ENCODE assay signal across 12 cellular contexts in genomic region chr6:134249759-134250602, GRCh38.
A peak's percentile ranks its signal among the peaks of the same experiment; 100 is the strongest.
DNase-seq lines count a peak whose midpoint lies in the region; ATAC-seq, FAIRE-seq and TF ChIP-seq lines count a peak whose summit lies in the region.
"Had no signal": no experiment of that assay in that cellular context is flagged by ENCODE, and none has a peak within 500 bp of the region (broad histone marks: within the 10 kb centered on the region; RNA-seq: fewer than 3 reads in every experiment).

No MANE protein-coding gene starts in this region.

- H3K27me3 ChIP-seq in Caco-2 (replicated peaks; ENCODE audit: control insufficient read depth, insufficient read depth, low read length) (no peaks in the 10 kb centered on the region), ovary (no peaks in the 10 kb centered on the region)
- H3K27me3 ChIP-seq: ascending aorta, heart right ventricle had no signal

- H3K27ac Mint-ChIP-seq in Caco-2 (ENCODE audit: unreplicated experiment): peak overlapping the region; percentile 14

- BruUV-seq in Caco-2 (replicated peaks; lab: Mats Ljungman, UMichigan): no TSS peak

- 2 to 8% (median 7%) methylated on average over 7 of the region's 7 CpGs for whole genome bisulfite sequencing in ovary, 3 donors

- H3K36me3 ChIP-seq in Caco-2 (ENCODE audit: control insufficient read depth, insufficient read depth, low read length) (no peaks in the 10 kb centered on the region), ovary (no peaks in the 10 kb centered on the region)
- H3K36me3 ChIP-seq: ascending aorta, heart right ventricle had no signal

- H3K4me3 ChIP-seq in Caco-2 (ENCODE audit: low read depth, low read length) (no peak overlapping the region), ovary (no peak overlapping the region)
- H3K4me3 ChIP-seq: ascending aorta, heart right ventricle had no signal

- no peak for FAIRE-seq in GM12892 (lab: Jason Lieb, UNC)

- intact Hi-C loops in Caco-2 (cut with micrococcal nuclease; ENCODE audit: unreplicated experiment): loop anchor here (1.0 kb wide), 1 partner anchor 72 kb away; no protein-coding TSS in a partner anchor
- intact Hi-C loops in ovary (cut with DNase I): loop anchor here in 1 of 4 donors (5.0 to 10.0 kb wide), 2 partner anchors 65 to 73 kb away; partner anchors contain the start of gene SGK1

- peaks cover 20% of the 10 kb centered on the region for H3K4me1 ChIP-seq in Caco-2
- H3K4me1 ChIP-seq in ovary (ENCODE audit: insufficient read depth): peaks cover 23% of the 10 kb centered on the region

- no peaks in the 10 kb centered on the region for H3K9me3 Mint-ChIP-seq in Caco-2 (ENCODE audit: unreplicated experiment)

- peak; percentile 50 for ATAC-seq in SK-N-SH treated with all-trans-retinoic acid at 6 μM for 48 hours

- CTCF ChIA-PET in Caco-2 (lab: Charles Lee): interaction anchor here (0.6 kb wide), 1 partner anchor 11 kb away, joined by 3 read pairs; no protein-coding TSS in a partner anchor

- POLR2A ChIA-PET in Caco-2 (lab: Charles Lee): no interaction called here

- TF ChIP-seq CTCF in Caco-2 (IDR thresholded peaks at IDR 0.05; ENCODE audit: insufficient read depth in 1 of 2, low read depth in 1 of 2, low read length in 1 of 2, severe bottlenecking in 1 of 2, unreplicated experiment in 1 of 2): no peak
- TF ChIP-seq CTCF in ovary (IDR thresholded peaks at IDR 0.05): no peak

- TF ChIP-seq POLR2A in ovary (IDR thresholded peaks at IDR 0.05): no peak
- no peak for TF ChIP-seq POLR2A in GM12892 (IDR thresholded peaks at IDR 0.05; ENCODE audit: low read depth, low read length)

- peaks cover 10% of the 10 kb centered on the region for H3K36me3 Mint-ChIP-seq in Caco-2 (ENCODE audit: insufficient read depth, unreplicated experiment)

- DNase-seq in Caco-2 (no peak), ovary (no peak), NCI-H1092 treated with DMSO at 0.1 percent for 48 hours (lab: John Stamatoyannopoulos, UW) (no peak), DMS114 treated with DMSO at 0.1 percent for 48 hours (lab: John Stamatoyannopoulos, UW; ENCODE audit: unreplicated experiment) (no peak), GM12892 (ENCODE audit: insufficient read length) (no peak), SW480 (ENCODE audit: low spot score) (no peak)
- DNase-seq: DMS53, heart right ventricle, NCI-H526 had no signal

- no peaks in the 10 kb centered on the region for H3K27me3 Mint-ChIP-seq in Caco-2 (ENCODE audit: insufficient read depth, unreplicated experiment)

- peak overlapping the region; percentile 6 for H3K4me3 Mint-ChIP-seq in Caco-2 (ENCODE audit: unreplicated experiment)

- no peak for TF ChIP-seq EP300 in ovary (IDR thresholded peaks at IDR 0.05)

- H3K9me3 ChIP-seq in Caco-2 (no peaks in the 10 kb centered on the region), ovary (no peaks in the 10 kb centered on the region)
- H3K9me3 ChIP-seq: ascending aorta, heart right ventricle had no signal

- peaks cover 25% of the 10 kb centered on the region for H3K4me1 Mint-ChIP-seq in Caco-2 (ENCODE audit: low read depth, unreplicated experiment)

- H3K27ac ChIP-seq in cingulate gyrus (ENCODE audit: low read depth, low read length): peak overlapping the region; percentile 57
- peak overlapping the region; percentile 55 to 90 for H3K27ac ChIP-seq in ovary
- H3K27ac ChIP-seq: ascending aorta had no signal

TF ChIP-seq in SK-N-SH treated with all-trans-retinoic acid at 6 μM for 48 hours, 23 proteins besides CTCF, POLR2A, EP300 and RAD21:
- TF ChIP-seq ZC3H10 (CRISPR knock-in tag; IDR thresholded peaks at IDR 0.05) (peak; percentile 93), CSDC2 (CRISPR knock-in tag; IDR thresholded peaks at IDR 0.05) (no peak), ESRRG (CRISPR knock-in tag; IDR thresholded peaks at IDR 0.05) (no peak), PATZ1 (CRISPR knock-in tag; IDR thresholded peaks at IDR 0.05; ENCODE audit: borderline replicate concordance) (peak; percentile 57; the same call in 1 of the 2 replicates), TOX (CRISPR knock-in tag; IDR thresholded peaks at IDR 0.05; ENCODE audit: borderline replicate concordance) (peak; percentile 94; the same call in 1 of the 2 replicates), RARB (CRISPR knock-in tag; IDR thresholded peaks at IDR 0.05) (no peak), CSRNP3 (CRISPR knock-in tag; IDR thresholded peaks at IDR 0.05) (peak; percentile 64; the same call in 1 of the 2 replicates), TSHZ2 (CRISPR knock-in tag; IDR thresholded peaks at IDR 0.05) (no peak), ISL1 (CRISPR knock-in tag; IDR thresholded peaks at IDR 0.05) (peak; percentile 91), ZNF70 (CRISPR knock-in tag; IDR thresholded peaks at IDR 0.05) (no peak), GLIS3 (CRISPR knock-in tag; IDR thresholded peaks at IDR 0.05) (no peak), ARNTL (CRISPR knock-in tag; IDR thresholded peaks at IDR 0.05; ENCODE audit: borderline replicate concordance, low read depth) (no peak), PPARA (CRISPR knock-in tag; IDR thresholded peaks at IDR 0.05; ENCODE audit: borderline replicate concordance) (no peak), CREB5 (CRISPR knock-in tag; IDR thresholded peaks at IDR 0.05; ENCODE audit: low read depth) (0 out of 2 replicates have a peak, but pooled peaks have one; percentile 18)
